In the genomic region with DNA sequence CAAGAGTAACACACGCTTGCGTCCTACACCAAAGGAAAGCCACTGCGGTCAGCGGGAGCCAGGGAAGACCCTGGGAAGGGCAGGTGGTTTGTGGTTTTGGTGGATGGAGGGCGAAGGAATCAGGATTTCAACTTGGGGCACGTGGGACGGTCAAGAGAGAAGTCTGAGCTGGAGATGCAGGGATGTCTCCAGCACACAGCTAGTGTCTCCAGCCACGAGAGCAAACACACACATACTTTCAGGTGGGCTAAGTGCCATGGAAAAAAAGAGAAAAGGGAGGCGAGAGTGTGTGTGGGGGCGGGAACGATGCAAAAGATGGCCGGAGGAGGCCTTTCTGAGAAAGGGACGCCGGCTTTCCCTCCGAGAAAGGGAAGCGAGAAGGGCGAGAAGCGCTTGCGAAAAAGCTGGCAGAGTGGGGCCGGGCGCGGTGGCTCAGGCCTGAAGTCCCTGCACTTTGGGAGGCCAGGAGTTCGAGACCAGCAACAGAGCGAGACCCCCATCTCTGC, we compare ENCODE assay signal across 8 cellular contexts. TPM values are rescaled to one million over a fixed set of nuclear protein-coding genes. Genes with fewer than 3 reads are reported as not detected.
DNase-seq lines count a peak whose midpoint lies in the region; ATAC-seq and TF ChIP-seq lines count a peak whose summit lies in the region.

No MANE protein-coding gene starts in this region.

- H3K4me3 ChIP-seq in SK-N-SH (ENCODE audit: low read depth in 2 of 2, low read length in 1 of 2) = peak overlapping the region; percentile 67 to 93
- H3K4me3 ChIP-seq in colonic mucosa = peak overlapping the region; percentile 52

- TF ChIP-seq EP300 in SK-N-SH (IDR thresholded peaks at IDR 0.05; ENCODE audit: borderline replicate concordance in 1 of 2, low read depth in 1 of 2, low read length in 1 of 2) = no peak

- H3K27ac Mint-ChIP-seq in stimulated activated memory B cell treated with anti-CD40 and anti-IgM and Interleukin-4, amounts not matched to agents 10 μg/mL and 1 μg/mL and 100 μg/mL, for 72 hours = peak overlapping the region; percentile 91

- H3K4me1 ChIP-seq in SK-N-SH (ENCODE audit: control insufficient read depth in 1 of 2, insufficient read depth in 2 of 2, low read depth in 1 of 2, low read length in 1 of 2) = peaks cover 15% of the 10 kb centered on the region in 2 experiments; a peak in 3 of 4 replicates
- no peaks in the 10 kb centered on the region for H3K4me1 ChIP-seq in colonic mucosa

- peaks cover 38% of the 10 kb centered on the region for H3K4me1 Mint-ChIP-seq in stimulated activated memory B cell treated with anti-CD40 and anti-IgM and Interleukin-4, amounts not matched to agents 10 μg/mL and 1 μg/mL and 100 μg/mL, for 72 hours

- H3K79me2 ChIP-seq in SK-N-SH (ENCODE audit: insufficient read depth) = peaks cover 46% of the 10 kb centered on the region

- H3K9me2 ChIP-seq in SK-N-SH = no peaks in the 10 kb centered on the region

- CTCF ChIA-PET in SK-N-SH (lab: Yijun Ruan, JAX) = interaction anchor here (1.4 to 2.1 kb wide), 2 partner anchors 189 to 443 kb away, joined by 7 to 8 read pairs; no protein-coding TSS in a partner anchor

- H3K27me3 ChIP-seq in SK-N-SH (ENCODE audit: insufficient read depth) = no peaks in the 10 kb centered on the region
- no peaks in the 10 kb centered on the region for H3K27me3 ChIP-seq in colonic mucosa

- TF ChIP-seq RAD21 in SK-N-SH (IDR thresholded peaks at IDR 0.05; ENCODE audit: low read length) = no peak

- intact Hi-C loops in colonic mucosa (cut with DNase I) = no loop called here

- no peaks in the 10 kb centered on the region for H3K27me3 Mint-ChIP-seq in stimulated activated memory B cell treated with anti-CD40 and anti-IgM and Interleukin-4, amounts not matched to agents 10 μg/mL and 1 μg/mL and 100 μg/mL, for 72 hours

- TF ChIP-seq CTCF in SK-N-SH (IDR thresholded peaks at IDR 0.05) (no peak), VCaP (conservative IDR thresholded peaks at IDR 0.05) (no peak), colonic mucosa (IDR thresholded peaks at IDR 0.05) (no peak)

- H3K4me2 ChIP-seq in SK-N-SH = peak overlapping the region; percentile 87

- DNase-seq in SK-N-SH (peak; percentile 18), colonic mucosa (peak; percentile 45), lung microvascular endothelial cell (ENCODE audit: low read depth in 2 of 2) (peak; percentile 12 to 21), NCI-H446 (lab: John Stamatoyannopoulos, UW) (no peak), NK-92 (lab: John Stamatoyannopoulos, UW; ENCODE audit: unreplicated experiment) (no peak)

- H3K4me3 Mint-ChIP-seq in stimulated activated memory B cell treated with anti-CD40 and anti-IgM and Interleukin-4, amounts not matched to agents 10 μg/mL and 1 μg/mL and 100 μg/mL, for 72 hours = peak overlapping the region; percentile 91

- H3K36me3 Mint-ChIP-seq in stimulated activated memory B cell treated with anti-CD40 and anti-IgM and Interleukin-4, amounts not matched to agents 10 μg/mL and 1 μg/mL and 100 μg/mL, for 72 hours = peaks cover 5% of the 10 kb centered on the region

- peaks cover 27% of the 10 kb centered on the region for H4K20me1 ChIP-seq in SK-N-SH (ENCODE audit: insufficient read depth)

- peak overlapping the region; percentile 89; the same call in 1 of the 2 replicates for H2AFZ ChIP-seq in SK-N-SH (ENCODE audit: low read depth)

- H3K36me3 ChIP-seq in SK-N-SH (replicated peaks in 1 of 2; ENCODE audit: control insufficient read depth in 1 of 2, insufficient read depth in 2 of 2, low read length in 1 of 2) (peaks cover 15 to 16% of the 10 kb centered on the region in 2 experiments), colonic mucosa (peaks cover 5% of the 10 kb centered on the region)

- ATAC-seq in SK-N-SH treated with all-trans-retinoic acid at 6 μM for 48 hours = no peak
- no peak for ATAC-seq in stimulated activated memory B cell treated with anti-CD40 and anti-IgM and Interleukin-4, amounts not matched to agents 10 μg/mL and 1 μg/mL and 100 μg/mL, for 72 hours

- peak overlapping the region; percentile 71 to 100 for H3K27ac ChIP-seq in SK-N-SH (ENCODE audit: low read depth in 2 of 2, low read length in 1 of 2)
- peak overlapping the region; percentile 97 for H3K27ac ChIP-seq in VCaP
- peak overlapping the region; percentile 98 for H3K27ac ChIP-seq in colonic mucosa

- POLR2A ChIA-PET in SK-N-SH (lab: Yijun Ruan, JAX) = no interaction called here

- no peaks in the 10 kb centered on the region for H3K9me3 ChIP-seq in SK-N-SH
- no peaks in the 10 kb centered on the region for H3K9me3 ChIP-seq in colonic mucosa

- no peaks in the 10 kb centered on the region for H3K9me3 Mint-ChIP-seq in stimulated activated memory B cell treated with anti-CD40 and anti-IgM and Interleukin-4, amounts not matched to agents 10 μg/mL and 1 μg/mL and 100 μg/mL, for 72 hours

- WGBS in SK-N-SH (ENCODE audit: low lambda C conversion rate) = 59% methylated on average over 24 of the region's 24 CpGs

- H3K9ac ChIP-seq in SK-N-SH (peak overlapping the region; percentile 100), colonic mucosa (ENCODE audit: low read depth in 2 of 2, low read length in 2 of 2) (peak overlapping the region; percentile 40 to 95)

- H3F3A ChIP-seq in SK-N-SH (replicated peaks; ENCODE audit: insufficient read depth) = peaks cover 4% of the 10 kb centered on the region

TF ChIP-seq in SK-N-SH, 30 proteins besides CTCF, POLR2A, EP300 and RAD21 (continues in another document):
- TF ChIP-seq FOXM1 (IDR thresholded peaks at IDR 0.05; ENCODE audit: low read depth) = no peak
- TF ChIP-seq GATA2 (CRISPR knock-in tag; IDR thresholded peaks at IDR 0.05) = no peak
- TF ChIP-seq SMC3 (IDR thresholded peaks at IDR 0.05; ENCODE audit: low read depth, low read length) = no peak
- no peak for TF ChIP-seq NRF1 (IDR thresholded peaks at IDR 0.05; ENCODE audit: low read depth, low read length)
- TF ChIP-seq JUND (IDR thresholded peaks at IDR 0.05) = no peak
- no peak for TF ChIP-seq ELF1 (IDR thresholded peaks at IDR 0.05)
- TF ChIP-seq, protein P1, sequence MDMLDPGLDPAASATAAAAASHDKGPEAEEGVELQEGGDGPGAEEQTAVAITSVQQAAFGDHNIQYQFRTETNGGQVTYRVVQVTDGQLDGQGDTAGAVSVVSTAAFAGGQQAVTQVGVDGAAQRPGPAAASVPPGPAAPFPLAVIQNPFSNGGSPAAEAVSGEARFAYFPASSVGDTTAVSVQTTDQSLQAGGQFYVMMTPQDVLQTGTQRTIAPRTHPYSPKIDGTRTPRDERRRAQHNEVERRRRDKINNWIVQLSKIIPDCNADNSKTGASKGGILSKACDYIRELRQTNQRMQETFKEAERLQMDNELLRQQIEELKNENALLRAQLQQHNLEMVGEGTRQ (IDR thresholded peaks at IDR 0.05; ENCODE audit: borderline replicate concordance, low read depth, low read length) = no peak
- TF ChIP-seq FOXJ3 (CRISPR knock-in tag; IDR thresholded peaks at IDR 0.05) = no peak
- TF ChIP-seq TAF1 (IDR thresholded peaks at IDR 0.05; ENCODE audit: borderline replicate concordance, low read depth, low read length) = no peak
- TF ChIP-seq RCOR1 (IDR thresholded peaks at IDR 0.05; ENCODE audit: low read length) = no peak
- no peak for TF ChIP-seq NFIC (IDR thresholded peaks at IDR 0.05; ENCODE audit: borderline replicate concordance)
- TF ChIP-seq MXI1 (IDR thresholded peaks at IDR 0.05; ENCODE audit: low read depth, low read length) = no peak
- no peak for TF ChIP-seq YY1 (IDR thresholded peaks at IDR 0.05; ENCODE audit: low read depth)
- no peak for TF ChIP-seq FOSL2 (IDR thresholded peaks at IDR 0.05; ENCODE audit: borderline replicate concordance, low read depth)

TF ChIP-seq in SK-N-SH treated with all-trans-retinoic acid at 6 μM for 48 hours, 23 proteins besides CTCF, POLR2A, EP300 and RAD21:
- TF ChIP-seq, protein P2, sequence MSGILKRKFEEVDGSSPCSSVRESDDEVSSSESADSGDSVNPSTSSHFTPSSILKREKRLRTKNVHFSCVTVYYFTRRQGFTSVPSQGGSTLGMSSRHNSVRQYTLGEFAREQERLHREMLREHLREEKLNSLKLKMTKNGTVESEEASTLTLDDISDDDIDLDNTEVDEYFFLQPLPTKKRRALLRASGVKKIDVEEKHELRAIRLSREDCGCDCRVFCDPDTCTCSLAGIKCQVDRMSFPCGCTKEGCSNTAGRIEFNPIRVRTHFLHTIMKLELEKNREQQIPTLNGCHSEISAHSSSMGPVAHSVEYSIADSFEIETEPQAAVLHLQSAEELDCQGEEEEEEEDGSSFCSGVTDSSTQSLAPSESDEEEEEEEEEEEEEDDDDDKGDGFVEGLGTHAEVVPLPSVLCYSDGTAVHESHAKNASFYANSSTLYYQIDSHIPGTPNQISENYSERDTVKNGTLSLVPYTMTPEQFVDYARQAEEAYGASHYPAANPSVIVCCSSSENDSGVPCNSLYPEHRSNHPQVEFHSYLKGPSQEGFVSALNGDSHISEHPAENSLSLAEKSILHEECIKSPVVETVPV (CRISPR knock-in tag; IDR thresholded peaks at IDR 0.05) = no peak
- TF ChIP-seq TCF4 (CRISPR knock-in tag; IDR thresholded peaks at IDR 0.05; ENCODE audit: borderline replicate concordance) (no peak), RARB (CRISPR knock-in tag; IDR thresholded peaks at IDR 0.05) (no peak), CSDC2 (CRISPR knock-in tag; IDR thresholded peaks at IDR 0.05) (no peak), ESRRG (CRISPR knock-in tag; IDR thresholded peaks at IDR 0.05) (no peak), GLIS3 (CRISPR knock-in tag; IDR thresholded peaks at IDR 0.05) (no peak), BACH2 (CRISPR knock-in tag; IDR thresholded peaks at IDR 0.05; ENCODE audit: borderline replicate concordance) (no peak), OSR1 (CRISPR knock-in tag; IDR thresholded peaks at IDR 0.05) (no peak)

RNA-seq across cellular contexts. Expression of a gene that starts 1.4 kb away (rescaled TPM):
- polyA plus RNA-seq in SK-N-SH (2012; rRNA removed) = 52.3 and 56.1 TPM in 2 replicates
- polyA plus RNA-seq in SK-N-SH (2012; cell fraction: cytosol; rRNA removed) = 42.1 and 43.8 TPM in 2 replicates
- 120 and 128 TPM in 2 replicates for polyA plus RNA-seq in SK-N-SH (2012; cell fraction: nucleus; rRNA removed)
- total RNA-seq in colonic mucosa (100 to 1,000 TPM; 110 to 147 TPM), lung microvascular endothelial cell (13.7 and 18.1 TPM in 2 replicates)

Comparison
In these comparisons a context has a peak if more than half of its experiments do, and no peak if none do; other contexts are left out.
1. DNase-seq: peak in SK-N-SH (single experiment), colonic mucosa (single experiment) and lung microvascular endothelial cell (2 of 2); none in NCI-H446 (0 of 2) and NK-92 (single experiment).
2. Peak in every context shown above with its lines, with median percentiles within 50 percentile points of each other: H3K27ac ChIP-seq.